8 cellular contexts compared by ENCODE assay signal in genomic region chr17:18038149-18038850, GRCh38. TPM values are rescaled to one million over a fixed set of nuclear protein-coding genes. Genes with fewer than 3 reads are reported as not detected.
DNase-seq lines count a peak whose midpoint lies in the region; ATAC-seq and TF ChIP-seq lines count a peak whose summit lies in the region.

No MANE protein-coding gene starts in this region.

- peak overlapping the region; percentile 89 for H3K9ac ChIP-seq in Karpas-422 (ENCODE audit: low read length)

- H2AFZ ChIP-seq in Karpas-422 (ENCODE audit: low read length) = peak overlapping the region; percentile 69; the same call in 1 of the 2 replicates

- no peak for TF ChIP-seq CTCF in CD8-positive, alpha-beta T cell (IDR thresholded peaks at IDR 0.05)

- H4K20me1 ChIP-seq in Karpas-422 (ENCODE audit: insufficient read depth, low read depth, low read length) = no peaks in the 10 kb centered on the region

- H3K27me3 ChIP-seq in CD8-positive, alpha-beta T cell (ENCODE audit: insufficient read depth, low read length) = no peaks in the 10 kb centered on the region
- H3K27me3 ChIP-seq in Karpas-422 (ENCODE audit: low read length) = no peaks in the 10 kb centered on the region
- no peaks in the 10 kb centered on the region for H3K27me3 ChIP-seq in iPS DF 6.9 (ENCODE audit: control insufficient read depth, insufficient read depth, low read length)

- H3K27ac Mint-ChIP-seq in CD8-positive, alpha-beta T cell = peak overlapping the region; percentile 91
- H3K27ac Mint-ChIP-seq in activated T-cell treated with anti-CD3 and anti-CD28 coated beads, Interleukin-2, amount 50 U/mL, for 24 hours = peak overlapping the region; percentile 99

- H3K36me3 Mint-ChIP-seq in CD8-positive, alpha-beta T cell = peaks cover 10% of the 10 kb centered on the region
- peaks cover 21% of the 10 kb centered on the region for H3K36me3 Mint-ChIP-seq in activated T-cell treated with anti-CD3 and anti-CD28 coated beads, Interleukin-2, amount 50 U/mL, for 24 hours (ENCODE audit: low read depth)

- H3K27ac ChIP-seq in CD8-positive, alpha-beta T cell (ENCODE audit: low read depth, low read length) = peak overlapping the region; percentile 63
- H3K27ac ChIP-seq in Karpas-422 (ENCODE audit: low read length) (peak overlapping the region; percentile 70), iPS DF 6.9 (ENCODE audit: low read length) (no peak overlapping the region)

- H3K4me1 ChIP-seq in CD8-positive, alpha-beta T cell (ENCODE audit: insufficient read depth, low read length) = peaks cover 35% of the 10 kb centered on the region
- H3K4me1 ChIP-seq in Karpas-422 (ENCODE audit: low read length) = peaks cover 68% of the 10 kb centered on the region
- H3K4me1 ChIP-seq in iPS DF 6.9 (ENCODE audit: control insufficient read depth, insufficient read depth, low read length) = peaks cover 2% of the 10 kb centered on the region; the same call in 1 of the 2 replicates

- H3K4me3 Mint-ChIP-seq in CD8-positive, alpha-beta T cell = peak overlapping the region; percentile 92
- H3K4me3 Mint-ChIP-seq in activated T-cell treated with anti-CD3 and anti-CD28 coated beads, Interleukin-2, amount 50 U/mL, for 24 hours = peak overlapping the region; percentile 97

- no peaks in the 10 kb centered on the region for H3K27me3 Mint-ChIP-seq in CD8-positive, alpha-beta T cell (ENCODE audit: low read depth)
- no peaks in the 10 kb centered on the region for H3K27me3 Mint-ChIP-seq in activated T-cell treated with anti-CD3 and anti-CD28 coated beads, Interleukin-2, amount 50 U/mL, for 24 hours

- intact Hi-C loops in CD8-positive, alpha-beta T cell (cut with DNase I, micrococcal nuclease) = loop anchor here (2.0 to 5.0 kb wide), 7 partner anchors 147 to 1599 kb away; partner anchors contain the start of genes COPS3 (in 1 of the 2) and MED9 (in 1 of the 2)

- CTCF ChIA-PET in CD8-positive, alpha-beta T cell (lab: Charles Lee) = interaction anchor here (0.8 kb wide), 1 partner anchor 9 kb away, joined by 3 read pairs; no protein-coding TSS in a partner anchor

- peak overlapping the region; percentile 92 for H3K4me2 ChIP-seq in Karpas-422 (ENCODE audit: low read depth, low read length, poor library complexity, severe bottlenecking)

- peak in 1 of 7 experiments; percentile 14 for DNase-seq in CD8-positive, alpha-beta T cell
- DNase-seq in Karpas-422 = peak; percentile 86
- DNase-seq in activated T-cell treated with anti-CD3 and anti-CD28 coated beads, Interleukin-2, amount 50 U/mL, for 24 hours = peak; percentile 65
- DNase-seq in iPS DF 6.9 (ENCODE audit: low read depth, low spot score) = no peak
- DNase-seq in stimulated activated CD4-positive, alpha-beta T cell treated with anti-CD3 and anti-CD28 coated beads, Interleukin-15, amount 100 ng/mL, for 24 hours = peak; percentile 31
- DNase-seq in NCI-H510A (lab: John Stamatoyannopoulos, UW) = no peak
- no peak for DNase-seq in DMS79 (lab: John Stamatoyannopoulos, UW)

- peaks cover 92% of the 10 kb centered on the region for H3K79me2 ChIP-seq in Karpas-422 (ENCODE audit: low read length)

- whole genome bisulfite sequencing in iPS DF 6.9 (ENCODE audit: insufficient coverage, insufficient read length) = no CpG with 5 or more reads among the region's 13 CpGs

- peaks cover 58% of the 10 kb centered on the region for H3K4me1 Mint-ChIP-seq in CD8-positive, alpha-beta T cell (ENCODE audit: low read depth)
- peaks cover 58% of the 10 kb centered on the region for H3K4me1 Mint-ChIP-seq in activated T-cell treated with anti-CD3 and anti-CD28 coated beads, Interleukin-2, amount 50 U/mL, for 24 hours (ENCODE audit: low read depth)

- no peaks in the 10 kb centered on the region for H3K9me3 ChIP-seq in CD8-positive, alpha-beta T cell (ENCODE audit: low read length)
- H3K9me3 ChIP-seq in Karpas-422 (ENCODE audit: low read length) (no peaks in the 10 kb centered on the region), iPS DF 6.9 (ENCODE audit: control insufficient read depth, insufficient read depth, low read length) (no peaks in the 10 kb centered on the region)

- POLR2A ChIA-PET in CD8-positive, alpha-beta T cell (lab: Charles Lee) = interaction anchor here (0.9 kb wide), 1 partner anchor 12 kb away, joined by 5 read pairs; no protein-coding TSS in a partner anchor

- H3K9me3 Mint-ChIP-seq in CD8-positive, alpha-beta T cell = no peaks in the 10 kb centered on the region
- H3K9me3 Mint-ChIP-seq in activated T-cell treated with anti-CD3 and anti-CD28 coated beads, Interleukin-2, amount 50 U/mL, for 24 hours = no peaks in the 10 kb centered on the region

- peak overlapping the region; percentile 85 for H3K4me3 ChIP-seq in CD8-positive, alpha-beta T cell (ENCODE audit: low read depth, low read length)
- H3K4me3 ChIP-seq in Karpas-422 (ENCODE audit: low read length) (peak overlapping the region; percentile 81), iPS DF 6.9 (ENCODE audit: low read length) (peak overlapping the region; percentile 79)

- ATAC-seq in CD8-positive, alpha-beta T cell = no peak
- ATAC-seq in GM21360 (IDR thresholded peaks at IDR 0.05; ENCODE audit: unreplicated experiment) = no peak

- no peaks in the 10 kb centered on the region for H3K9me2 ChIP-seq in Karpas-422 (replicated peaks; ENCODE audit: insufficient read depth, low read length)

- no peaks in the 10 kb centered on the region for H3K36me3 ChIP-seq in CD8-positive, alpha-beta T cell (ENCODE audit: insufficient read depth, low read length)
- H3K36me3 ChIP-seq in Karpas-422 (ENCODE audit: insufficient read depth, low read length) = no peaks in the 10 kb centered on the region
- H3K36me3 ChIP-seq in iPS DF 6.9 (ENCODE audit: control insufficient read depth, insufficient read depth, low read length) = no peaks in the 10 kb centered on the region; the same call in 1 of the 2 replicates

RNA-seq across cellular contexts. Expression of gene ATPAF2, which starts 0.7 kb away (rescaled TPM):
- 10 to 100 TPM; 16.8 to 24.5 TPM for total RNA-seq in CD8-positive, alpha-beta T cell
- total RNA-seq in Karpas-422 (2014; rRNA removed; shearing (Covaris generic); ENCODE audit: low replicate concordance) = 38.8 and 49.7 TPM in 2 replicates

RNA-seq across cellular contexts. Expression of gene GID4, which starts 0.9 kb away (rescaled TPM):
- total RNA-seq in CD8-positive, alpha-beta T cell = 1 to 10 TPM; 2.7 to 5.0 TPM
- 7.8 and 8.9 TPM in 2 replicates for total RNA-seq in Karpas-422 (2014; rRNA removed; shearing (Covaris generic); ENCODE audit: low replicate concordance)

RNA-seq across cellular contexts. Expression of gene DRG2, which starts 49.4 kb away (rescaled TPM):
- total RNA-seq in CD8-positive, alpha-beta T cell = 10 to 100 TPM; 45.4 to 46.3 TPM
- total RNA-seq in Karpas-422 (2014; rRNA removed; shearing (Covaris generic); ENCODE audit: low replicate concordance) = 21.5 and 26.3 TPM in 2 replicates

Comparison
In these comparisons a context has a peak if more than half of its experiments do, and no peak if none do; other contexts are left out.
1. DNase-seq: peak in Karpas-422 (single experiment), activated T-cell treated with anti-CD3 and anti-CD28 coated beads, Interleukin-2, amount 50 U/mL, for 24 hours (single experiment) and stimulated activated CD4-positive, alpha-beta T cell treated with anti-CD3 and anti-CD28 coated beads, Interleukin-15, amount 100 ng/mL, for 24 hours (single experiment); none in iPS DF 6.9 (single experiment), NCI-H510A (single experiment) and DMS79 (single experiment).
2. Peak in every context shown above with its lines, with median percentiles within 50 percentile points of each other: H3K4me3 ChIP-seq.